ENCODE assay signal across 38 cellular contexts in genomic region chr5:162243651-162244050, GRCh38.
"Had no signal": no experiment of that assay in that cellular context is flagged by ENCODE, and none has a peak within 500 bp of the region (broad histone marks: within the 10 kb centered on the region; RNA-seq: fewer than 3 reads in every experiment).

No MANE protein-coding gene starts in this region.

- H3K36me3 Mint-ChIP-seq: activated naive CD4-positive, alpha-beta T cell treated with anti-CD3 and anti-CD28 coated beads, Interleukin-2, amount 10 ng/mL, durations not matched to agents 7 days and 5 days; activated naive CD4-positive, alpha-beta T cell treated with anti-CD3 and anti-CD28 coated beads, Interleukin-2, amount 50 U/mL, for 24 hours; activated naive CD4-positive, alpha-beta T cell treated with anti-CD3 and anti-CD28 coated beads, Interleukin-2, amount 50 U/mL, for 72 hours; activated naive CD8-positive, alpha-beta T cell; activated naive CD8-positive, alpha-beta T cell treated with anti-CD3 and anti-CD28 coated beads for 36 hours; activated naive CD8-positive, alpha-beta T cell treated with anti-CD3 and anti-CD28 coated beads, Interleukin-2, amount 10 ng/mL, durations not matched to agents 7 days and 5 days; brain had no signal

- H3K36me3 ChIP-seq: adrenal gland, ascending aorta, brain microvascular endothelial cell, breast epithelium, cardiac muscle cell had no signal

- H3K4me1 ChIP-seq: adrenal gland, ascending aorta, body of pancreas, breast epithelium had no signal

- DNase-seq: activated effector memory CD4-positive, alpha-beta T cell treated with anti-CD3 and anti-CD28 coated beads, Interleukin-2, amount 50 U/mL, for 16 hours; activated effector memory CD4-positive, alpha-beta T cell treated with Interleukin-2 at 50 U/mL for 16 hours; activated gamma-delta T cell; activated gamma-delta T cell treated with Interleukin-2 at 50 U/mL for 16 hours; activated naive CD4-positive, alpha-beta T cell; activated naive CD4-positive, alpha-beta T cell treated with anti-CD3 and anti-CD28 coated beads for 36 hours; activated naive CD4-positive, alpha-beta T cell treated with anti-CD3 and anti-CD28 coated beads, Interleukin-2, amount 10 ng/mL, durations not matched to agents 7 days and 5 days; activated naive CD4-positive, alpha-beta T cell treated with anti-CD3 and anti-CD28 coated beads, Interleukin-2, amount 50 U/mL, for 16 hours; activated naive CD4-positive, alpha-beta T cell treated with Interleukin-2 at 50 U/mL for 16 hours; activated naive CD8-positive, alpha-beta T cell treated with anti-CD3 and anti-CD28 coated beads for 36 hours; activated naive CD8-positive, alpha-beta T cell treated with anti-CD3 and anti-CD28 coated beads, Interleukin-2, amount 10 ng/mL, durations not matched to agents 7 days and 5 days; activated naive CD8-positive, alpha-beta T cell treated with anti-CD3 and anti-CD28 coated beads, Interleukin-2, amount 50 U/mL, for 24 hours; activated T-cell treated with anti-CD3 and anti-CD28 coated beads, Interleukin-2, amount 50 U/mL, for 1 hour; activated T-cell treated with anti-CD3 and anti-CD28 coated beads, Interleukin-2, amount 50 U/mL, for 24 hours; activated T-cell treated with anti-CD3 and anti-CD28 coated beads, Interleukin-2, amount 50 U/mL, for 4 hours; activated T-cell treated with anti-CD3 and anti-CD28 coated beads, Interleukin-2, amount 50 U/mL, for 48 hours; activated T-cell treated with anti-CD3 and anti-CD28 coated beads, Interleukin-2, amount 50 U/mL, for 72 hours; adrenal gland; amniotic stem cell; amygdala; anterior cingulate cortex; aorta; body of pancreas; brain microvascular endothelial cell; caudate nucleus; central memory CD4-positive, alpha-beta T cell; cerebellar nuclear complex had no signal

- H3K4me1 Mint-ChIP-seq: activated naive CD4-positive, alpha-beta T cell treated with anti-CD3 and anti-CD28 coated beads, Interleukin-2, amount 10 ng/mL, durations not matched to agents 7 days and 5 days; activated naive CD4-positive, alpha-beta T cell treated with anti-CD3 and anti-CD28 coated beads, Interleukin-2, amount 50 U/mL, for 24 hours; activated naive CD8-positive, alpha-beta T cell treated with anti-CD3 and anti-CD28 coated beads for 36 hours; activated naive CD8-positive, alpha-beta T cell treated with anti-CD3 and anti-CD28 coated beads, Interleukin-2, amount 10 ng/mL, durations not matched to agents 7 days and 5 days; activated naive CD8-positive, alpha-beta T cell treated with anti-CD3 and anti-CD28 coated beads, Interleukin-2, amount 50 U/mL, for 24 hours; activated T-helper 17 cell treated with anti-CD3 and anti-CD28 coated beads, Interleukin-2, amount 50 U/mL, for 72 hours; brain; central memory CD8-positive, alpha-beta T cell had no signal

- H3K4me3 Mint-ChIP-seq: activated naive CD4-positive, alpha-beta T cell treated with anti-CD3 and anti-CD28 coated beads for 36 hours; activated naive CD4-positive, alpha-beta T cell treated with anti-CD3 and anti-CD28 coated beads, Interleukin-2, amount 10 ng/mL, durations not matched to agents 7 days and 5 days; activated naive CD4-positive, alpha-beta T cell treated with anti-CD3 and anti-CD28 coated beads, Interleukin-2, amount 50 U/mL, for 24 hours; activated naive CD8-positive, alpha-beta T cell; activated naive CD8-positive, alpha-beta T cell treated with anti-CD3 and anti-CD28 coated beads for 36 hours; activated naive CD8-positive, alpha-beta T cell treated with anti-CD3 and anti-CD28 coated beads, Interleukin-2, amount 10 ng/mL, durations not matched to agents 7 days and 5 days; activated naive CD8-positive, alpha-beta T cell treated with anti-CD3 and anti-CD28 coated beads, Interleukin-2, amount 50 U/mL, for 24 hours; activated T-cell treated with anti-CD3 and anti-CD28 coated beads, Interleukin-2, amount 50 U/mL, for 24 hours; activated T-cell treated with anti-CD3 and anti-CD28 coated beads, Interleukin-2, amount 50 U/mL, for 4 hours; activated T-cell treated with anti-CD3 and anti-CD28 coated beads, Interleukin-2, amount 50 U/mL, for 72 hours; activated T-helper 1 cell treated with anti-CD3 and anti-CD28 coated beads, Interleukin-12 subunit alpha, Interleukin-12 subunit beta, Interleukin-2, Interleukin-4 antibody, amounts not matched to agents 30 ng/mL and 10 ng/mL and 1 ng/mL, durations not matched to agents 14 hours and 24 hours and 36 hours; activated T-helper 17 cell treated with anti-CD3 and anti-CD28 coated beads, Interleukin-2, amount 50 U/mL, for 72 hours; brain; central memory CD8-positive, alpha-beta T cell had no signal

- ATAC-seq: activated naive CD4-positive, alpha-beta T cell treated with anti-CD3 and anti-CD28 coated beads, Interleukin-2, amount 50 U/mL, for 72 hours; activated naive CD8-positive, alpha-beta T cell treated with anti-CD3 and anti-CD28 coated beads, Interleukin-2, amount 50 U/mL, for 24 hours; activated T-cell treated with anti-CD3 and anti-CD28 coated beads, Interleukin-2, amount 50 U/mL, for 4 hours; activated T-cell treated with anti-CD3 and anti-CD28 coated beads, Interleukin-2, amount 50 U/mL, for 72 hours; activated T-helper 17 cell treated with anti-CD3 and anti-CD28 coated beads, Interleukin-2, amount 50 U/mL, for 72 hours; body of pancreas had no signal

- H3K27me3 ChIP-seq: adrenal gland, ascending aorta, body of pancreas, brain microvascular endothelial cell, breast epithelium, cardiac muscle cell had no signal

- H3K27ac ChIP-seq: adrenal gland, ascending aorta, body of pancreas, brain microvascular endothelial cell, breast epithelium, cardiac muscle cell had no signal

- H3K9me3 Mint-ChIP-seq: activated naive CD4-positive, alpha-beta T cell treated with anti-CD3 and anti-CD28 coated beads for 36 hours; activated naive CD4-positive, alpha-beta T cell treated with anti-CD3 and anti-CD28 coated beads, Interleukin-2, amount 50 U/mL, for 24 hours; activated naive CD8-positive, alpha-beta T cell treated with anti-CD3 and anti-CD28 coated beads for 36 hours; activated naive CD8-positive, alpha-beta T cell treated with anti-CD3 and anti-CD28 coated beads, Interleukin-2, amount 50 U/mL, for 24 hours; activated T-cell treated with anti-CD3 and anti-CD28 coated beads, Interleukin-2, amount 50 U/mL, for 4 hours; activated T-helper 1 cell treated with anti-CD3 and anti-CD28 coated beads, Interleukin-12 subunit alpha, Interleukin-12 subunit beta, Interleukin-2, Interleukin-4 antibody, amounts not matched to agents 30 ng/mL and 10 ng/mL and 1 ng/mL, durations not matched to agents 14 hours and 24 hours and 36 hours; activated T-helper 17 cell treated with anti-CD3 and anti-CD28 coated beads, Interleukin-2, amount 50 U/mL, for 72 hours; activated T-helper 2 cell treated with anti-CD3 and anti-CD28 coated beads, Interferon-gamma antibody, Interleukin-2, Interleukin-4, amounts not matched to agents 10 μg/mL and 5 μg/mL and 100 μg/mL, durations not matched to agents 14 hours and 24 hours and 36 hours; brain; central memory CD8-positive, alpha-beta T cell had no signal

- H3K27ac Mint-ChIP-seq: activated naive CD4-positive, alpha-beta T cell treated with anti-CD3 and anti-CD28 coated beads for 36 hours; activated naive CD4-positive, alpha-beta T cell treated with anti-CD3 and anti-CD28 coated beads, Interleukin-2, amount 10 ng/mL, durations not matched to agents 7 days and 5 days; activated naive CD4-positive, alpha-beta T cell treated with anti-CD3 and anti-CD28 coated beads, Interleukin-2, amount 50 U/mL, for 24 hours; activated naive CD4-positive, alpha-beta T cell treated with anti-CD3 and anti-CD28 coated beads, Interleukin-2, amount 50 U/mL, for 72 hours; activated naive CD8-positive, alpha-beta T cell; activated naive CD8-positive, alpha-beta T cell treated with anti-CD3 and anti-CD28 coated beads for 36 hours; activated naive CD8-positive, alpha-beta T cell treated with anti-CD3 and anti-CD28 coated beads, Interleukin-2, amount 10 ng/mL, durations not matched to agents 7 days and 5 days; activated naive CD8-positive, alpha-beta T cell treated with anti-CD3 and anti-CD28 coated beads, Interleukin-2, amount 50 U/mL, for 24 hours; activated T-cell treated with anti-CD3 and anti-CD28 coated beads, Interleukin-2, amount 50 U/mL, for 24 hours; activated T-cell treated with anti-CD3 and anti-CD28 coated beads, Interleukin-2, amount 50 U/mL, for 72 hours; activated T-helper 1 cell treated with anti-CD3 and anti-CD28 coated beads, Interleukin-12 subunit alpha, Interleukin-12 subunit beta, Interleukin-2, Interleukin-4 antibody, amounts not matched to agents 30 ng/mL and 10 ng/mL and 1 ng/mL, durations not matched to agents 14 hours and 24 hours and 36 hours; activated T-helper 17 cell treated with anti-CD3 and anti-CD28 coated beads, Interleukin-2, amount 50 U/mL, for 72 hours; activated T-helper 2 cell treated with anti-CD3 and anti-CD28 coated beads, Interferon-gamma antibody, Interleukin-2, Interleukin-4, amounts not matched to agents 10 μg/mL and 5 μg/mL and 100 μg/mL, durations not matched to agents 14 hours and 24 hours and 36 hours; brain had no signal

- H3K27me3 Mint-ChIP-seq: activated naive CD4-positive, alpha-beta T cell treated with anti-CD3 and anti-CD28 coated beads, Interleukin-2, amount 10 ng/mL, durations not matched to agents 7 days and 5 days; activated naive CD4-positive, alpha-beta T cell treated with anti-CD3 and anti-CD28 coated beads, Interleukin-2, amount 50 U/mL, for 24 hours; activated naive CD8-positive, alpha-beta T cell; activated naive CD8-positive, alpha-beta T cell treated with anti-CD3 and anti-CD28 coated beads for 36 hours; activated naive CD8-positive, alpha-beta T cell treated with anti-CD3 and anti-CD28 coated beads, Interleukin-2, amount 10 ng/mL, durations not matched to agents 7 days and 5 days; activated naive CD8-positive, alpha-beta T cell treated with anti-CD3 and anti-CD28 coated beads, Interleukin-2, amount 50 U/mL, for 24 hours; activated T-cell treated with anti-CD3 and anti-CD28 coated beads, Interleukin-2, amount 50 U/mL, for 24 hours; activated T-helper 17 cell treated with anti-CD3 and anti-CD28 coated beads, Interleukin-2, amount 50 U/mL, for 72 hours; brain; central memory CD8-positive, alpha-beta T cell had no signal

- H3K9me3 ChIP-seq: adrenal gland, ascending aorta, body of pancreas, breast epithelium had no signal

- H3K4me3 ChIP-seq: adrenal gland, ascending aorta, body of pancreas, breast epithelium, cardiac muscle cell had no signal
